In the genomic region with DNA sequence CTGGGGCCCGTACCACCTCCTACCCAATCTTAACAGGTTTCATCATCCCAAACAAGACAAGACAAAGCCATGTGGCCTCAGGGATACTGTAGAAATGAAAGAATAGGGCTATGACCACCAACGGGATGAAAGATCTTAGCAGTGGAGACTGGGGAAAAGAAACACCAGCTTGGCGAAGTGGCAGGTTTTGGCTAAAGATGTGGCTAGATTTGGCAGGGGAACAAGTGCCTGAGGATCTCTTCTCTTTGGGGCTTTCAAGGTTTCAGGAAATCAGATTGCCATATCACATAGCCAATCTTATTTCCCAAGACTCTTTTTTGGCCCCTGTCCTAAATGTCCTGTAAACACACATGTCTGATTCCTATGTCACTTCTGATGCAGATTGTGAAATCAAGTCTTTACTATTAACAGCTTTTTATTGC, we compare ENCODE assay signal across 21 cellular contexts. TPM values are rescaled to one million over a fixed set of nuclear protein-coding genes. Genes with fewer than 3 reads are reported as not detected.
A peak's percentile ranks its signal among the peaks of the same experiment; 100 is the strongest.
DNase-seq lines count a peak whose midpoint lies in the region; ATAC-seq and TF ChIP-seq lines count a peak whose summit lies in the region.
"Had no signal": no experiment of that assay in that cellular context is flagged by ENCODE, and none has a peak within 500 bp of the region (broad histone marks: within the 10 kb centered on the region; RNA-seq: fewer than 3 reads in every experiment).

No MANE protein-coding gene starts in this region.

- intact Hi-C loops in activated CD4-positive, alpha-beta T cell treated with anti-CD3 and anti-CD28 coated beads, Interleukin-2, amount 10 ng/mL, durations not matched to agents 24 days and 14 days (cut with micrococcal nuclease) = no loop called here
- intact Hi-C loops in upper lobe of right lung (cut with DNase I) = no loop called here

- peak; percentile 48 for ATAC-seq in upper lobe of right lung
- no peak for ATAC-seq in HG03280 (IDR thresholded peaks at IDR 0.05; ENCODE audit: unreplicated experiment)
- ATAC-seq: activated naive CD4-positive, alpha-beta T cell treated with anti-CD3 and anti-CD28 coated beads, Interleukin-2, amount 50 U/mL, for 72 hours; activated T-cell treated with anti-CD3 and anti-CD28 coated beads, Interleukin-2, amount 50 U/mL, for 4 hours; CD8-positive, alpha-beta T cell; left colon; stimulated activated memory B cell treated with anti-CD40 and anti-IgM and Interleukin-4, amounts not matched to agents 10 μg/mL and 1 μg/mL and 100 μg/mL, for 72 hours had no signal

- peaks cover 46% of the 10 kb centered on the region for H3K27me3 Mint-ChIP-seq in activated CD4-positive, alpha-beta T cell treated with anti-CD3 and anti-CD28 coated beads, Interleukin-2, amount 10 ng/mL, durations not matched to agents 24 days and 14 days

- no peak overlapping the region for H3K27ac Mint-ChIP-seq in activated CD4-positive, alpha-beta T cell treated with anti-CD3 and anti-CD28 coated beads, Interleukin-2, amount 10 ng/mL, durations not matched to agents 24 days and 14 days
- H3K27ac Mint-ChIP-seq: activated naive CD4-positive, alpha-beta T cell treated with anti-CD3 and anti-CD28 coated beads, Interleukin-2, amount 50 U/mL, for 72 hours; CD8-positive, alpha-beta T cell; stimulated activated memory B cell treated with anti-CD40 and anti-IgM and Interleukin-4, amounts not matched to agents 10 μg/mL and 1 μg/mL and 100 μg/mL, for 72 hours had no signal

- no peaks in the 10 kb centered on the region for H3K9me3 Mint-ChIP-seq in activated CD4-positive, alpha-beta T cell treated with anti-CD3 and anti-CD28 coated beads, Interleukin-2, amount 10 ng/mL, durations not matched to agents 24 days and 14 days
- H3K9me3 Mint-ChIP-seq: activated naive CD4-positive, alpha-beta T cell treated with anti-CD3 and anti-CD28 coated beads, Interleukin-2, amount 50 U/mL, for 72 hours; activated T-cell treated with anti-CD3 and anti-CD28 coated beads, Interleukin-2, amount 50 U/mL, for 4 hours; CD8-positive, alpha-beta T cell; stimulated activated memory B cell treated with anti-CD40 and anti-IgM and Interleukin-4, amounts not matched to agents 10 μg/mL and 1 μg/mL and 100 μg/mL, for 72 hours had no signal

- no peaks in the 10 kb centered on the region for H3K9me3 ChIP-seq in upper lobe of right lung

- TF ChIP-seq CTCF in upper lobe of right lung (IDR thresholded peaks at IDR 0.05) = no peak

- H3K27ac ChIP-seq in upper lobe of right lung = no peak overlapping the region
- H3K27ac ChIP-seq: brain microvascular endothelial cell had no signal

- H3K36me3 Mint-ChIP-seq in activated CD4-positive, alpha-beta T cell treated with anti-CD3 and anti-CD28 coated beads, Interleukin-2, amount 10 ng/mL, durations not matched to agents 24 days and 14 days (ENCODE audit: low read depth) = no peaks in the 10 kb centered on the region
- H3K36me3 Mint-ChIP-seq: activated naive CD4-positive, alpha-beta T cell treated with anti-CD3 and anti-CD28 coated beads, Interleukin-2, amount 50 U/mL, for 72 hours; CD8-positive, alpha-beta T cell; stimulated activated memory B cell treated with anti-CD40 and anti-IgM and Interleukin-4, amounts not matched to agents 10 μg/mL and 1 μg/mL and 100 μg/mL, for 72 hours had no signal

- H3K4me1 ChIP-seq in upper lobe of right lung = peaks cover 7% of the 10 kb centered on the region

- no peaks in the 10 kb centered on the region for H3K4me1 Mint-ChIP-seq in activated CD4-positive, alpha-beta T cell treated with anti-CD3 and anti-CD28 coated beads, Interleukin-2, amount 10 ng/mL, durations not matched to agents 24 days and 14 days
- H3K4me1 Mint-ChIP-seq: stimulated activated memory B cell treated with anti-CD40 and anti-IgM and Interleukin-4, amounts not matched to agents 10 μg/mL and 1 μg/mL and 100 μg/mL, for 72 hours had no signal

- H3K36me3 ChIP-seq in upper lobe of right lung = no peaks in the 10 kb centered on the region
- H3K36me3 ChIP-seq: brain microvascular endothelial cell had no signal

- H3K4me3 ChIP-seq in upper lobe of right lung = no peak overlapping the region

- peak; percentile 34 for DNase-seq in activated CD4-positive, alpha-beta T cell treated with anti-CD3 and anti-CD28 coated beads, Interleukin-2, amount 10 ng/mL, durations not matched to agents 24 days and 14 days
- DNase-seq in activated CD4-positive, alpha-beta T cell treated with anti-CD3 and anti-CD28 coated beads for 48 hours = no peak
- DNase-seq in iris pigment epithelial cell (ENCODE audit: low read depth) (peak; percentile 10), upper lobe of right lung (no peak), NCI-H146 treated with DMSO at 0.1 percent for 48 hours (lab: John Stamatoyannopoulos, UW; ENCODE audit: unreplicated experiment) (no peak)
- DNase-seq: activated CD4-positive, alpha-beta T cell treated with anti-CD3 and anti-CD28 coated beads, Interleukin-2, amount 50 U/mL, for 48 hours; activated T-cell treated with anti-CD3 and anti-CD28 coated beads, Interleukin-2, amount 50 U/mL, for 4 hours; brain microvascular endothelial cell; CD8-positive, alpha-beta T cell; GOT3; hippocampal formation; left colon; NCI-H1694 treated with DMSO at 0.1 percent for 48 hours; NCI-H446 treated with DMSO at 0.1 percent for 48 hours had no signal

- no peak overlapping the region for H3K4me3 Mint-ChIP-seq in activated CD4-positive, alpha-beta T cell treated with anti-CD3 and anti-CD28 coated beads, Interleukin-2, amount 10 ng/mL, durations not matched to agents 24 days and 14 days
- H3K4me3 Mint-ChIP-seq: activated T-cell treated with anti-CD3 and anti-CD28 coated beads, Interleukin-2, amount 50 U/mL, for 4 hours; CD8-positive, alpha-beta T cell; stimulated activated memory B cell treated with anti-CD40 and anti-IgM and Interleukin-4, amounts not matched to agents 10 μg/mL and 1 μg/mL and 100 μg/mL, for 72 hours had no signal

- no peaks in the 10 kb centered on the region for H3K27me3 ChIP-seq in upper lobe of right lung

RNA-seq across cellular contexts. Expression of gene KRT24, which starts 6.9 kb away (rescaled TPM):
- total RNA-seq in activated CD4-positive, alpha-beta T cell treated with anti-CD3 and anti-CD28 coated beads, Interleukin-2, amount 10 ng/mL, durations not matched to agents 24 days and 14 days = not detected in 2 replicates
- not detected for total RNA-seq in upper lobe of right lung
- total RNA-seq: activated naive CD4-positive, alpha-beta T cell treated with anti-CD3 and anti-CD28 coated beads, Interleukin-2, amount 50 U/mL, for 72 hours; activated T-cell treated with anti-CD3 and anti-CD28 coated beads, Interleukin-2, amount 50 U/mL, for 4 hours; CD8-positive, alpha-beta T cell; dermis microvascular lymphatic vessel endothelial cell; fibroblast of lung; HT-29 had no signal

RNA-seq across cellular contexts. Expression of gene KRT222, which starts 31.7 kb away (rescaled TPM):
- total RNA-seq in activated CD4-positive, alpha-beta T cell treated with anti-CD3 and anti-CD28 coated beads, Interleukin-2, amount 10 ng/mL, durations not matched to agents 24 days and 14 days = not detected in 2 replicates
- total RNA-seq in upper lobe of right lung = 1.3 TPM
- total RNA-seq: activated naive CD4-positive, alpha-beta T cell treated with anti-CD3 and anti-CD28 coated beads, Interleukin-2, amount 50 U/mL, for 72 hours; activated T-cell treated with anti-CD3 and anti-CD28 coated beads, Interleukin-2, amount 50 U/mL, for 4 hours; CD8-positive, alpha-beta T cell; HT-29 had no signal

RNA-seq across cellular contexts. Expression of gene SMARCE1, which starts 49.0 kb away (rescaled TPM):
- total RNA-seq in activated CD4-positive, alpha-beta T cell treated with anti-CD3 and anti-CD28 coated beads, Interleukin-2, amount 10 ng/mL, durations not matched to agents 24 days and 14 days = 122 and 125 TPM in 2 replicates
- 80.2 TPM for total RNA-seq in upper lobe of right lung

RNA-seq across cellular contexts. Expression of gene KRT25, which starts 58.5 kb away (rescaled TPM):
- not detected in 2 replicates for total RNA-seq in activated CD4-positive, alpha-beta T cell treated with anti-CD3 and anti-CD28 coated beads, Interleukin-2, amount 10 ng/mL, durations not matched to agents 24 days and 14 days
- not detected for total RNA-seq in upper lobe of right lung
- total RNA-seq: activated naive CD4-positive, alpha-beta T cell treated with anti-CD3 and anti-CD28 coated beads, Interleukin-2, amount 50 U/mL, for 72 hours; activated T-cell treated with anti-CD3 and anti-CD28 coated beads, Interleukin-2, amount 50 U/mL, for 4 hours; CD8-positive, alpha-beta T cell; dermis microvascular lymphatic vessel endothelial cell; fibroblast of lung; HT-29; left colon; ureter had no signal

Comparison
In these comparisons a context has a peak if more than half of its experiments do, and no peak if none do; other contexts are left out.
1. DNase-seq: peak in activated CD4-positive, alpha-beta T cell treated with anti-CD3 and anti-CD28 coated beads, Interleukin-2, amount 10 ng/mL, durations not matched to agents 24 days and 14 days (single experiment) and iris pigment epithelial cell (single experiment); none in activated CD4-positive, alpha-beta T cell treated with anti-CD3 and anti-CD28 coated beads for 48 hours (single experiment), upper lobe of right lung (single experiment) and NCI-H146 treated with DMSO at 0.1 percent for 48 hours (single experiment).